Comparison of ENCODE assay signal across 8 cellular contexts in the genomic region with DNA sequence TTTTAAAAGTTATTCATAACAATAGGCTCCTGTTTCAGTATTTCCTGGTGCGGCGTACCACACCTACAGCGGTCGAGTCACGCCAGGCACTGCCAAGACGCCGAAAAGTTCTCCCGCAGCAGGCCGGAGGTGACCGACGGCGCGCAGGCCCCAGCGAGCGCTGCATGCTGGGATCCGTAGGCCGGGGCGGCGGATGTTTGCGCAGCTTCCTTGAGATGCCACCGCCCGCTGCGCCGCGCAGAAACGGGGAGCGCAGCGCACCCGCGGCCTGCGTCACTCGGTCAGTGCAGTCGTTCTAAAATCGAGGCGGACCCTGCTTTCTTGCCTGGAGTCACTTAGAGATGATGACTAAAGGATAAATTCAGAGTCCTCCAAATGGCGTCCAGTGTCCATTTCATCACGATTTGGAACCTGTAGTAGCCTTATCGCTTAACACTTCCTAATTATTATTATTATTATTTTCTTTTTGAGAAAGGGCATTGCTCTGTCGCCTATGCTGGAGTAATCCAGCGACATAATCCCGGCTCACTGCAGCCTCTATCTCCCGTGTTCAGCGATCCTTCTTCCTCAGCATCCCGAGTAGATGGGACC. TPM values are rescaled to one million over a fixed set of nuclear protein-coding genes. Genes with fewer than 3 reads are reported as not detected.
DNase-seq lines count a peak whose midpoint lies in the region; ATAC-seq, FAIRE-seq and TF ChIP-seq lines count a peak whose summit lies in the region.

No MANE protein-coding gene starts in this region.

- H3K36me3 ChIP-seq in A673 (ENCODE audit: insufficient read depth, low read length, poor library complexity, severe bottlenecking) = no peaks in the 10 kb centered on the region
- H3K36me3 ChIP-seq in keratinocyte (ENCODE audit: control insufficient read depth in 2 of 2, extremely low read depth in 1 of 2, insufficient read depth in 2 of 2, low read length in 2 of 2) = no peaks in the 10 kb centered on the region

- H4K20me1 ChIP-seq in keratinocyte (ENCODE audit: control insufficient read depth, extremely low read depth, insufficient read depth, low read length) = no peaks in the 10 kb centered on the region

- CTCF ChIA-PET in A673 (lab: Charles Lee) = interaction anchor here (1.2 kb wide), 1 partner anchor 18 kb away, joined by 4 read pairs; a partner anchor contains a TSS
- CTCF ChIA-PET in activated B cell treated with CpG ODN at 0.5 μM for 24 hours (lab: Charles Lee) = interaction anchor here (0.8 to 2.5 kb wide), 14 partner anchors 10 to 289 kb away, joined by 3 to 14 read pairs (median 4); a partner anchor contains a TSS

- peak overlapping the region; percentile 88 for H3K9ac ChIP-seq in keratinocyte (ENCODE audit: control insufficient read depth, extremely low read depth, insufficient read depth, low read length)

- peak overlapping the region; percentile 95 for H3K4me2 ChIP-seq in keratinocyte (ENCODE audit: control insufficient read depth, extremely low read depth, insufficient read depth, low read depth, low read length)

- H3K27ac ChIP-seq in A673 (ENCODE audit: low read depth, low read length, poor library complexity, severe bottlenecking) (peak overlapping the region; percentile 96), keratinocyte (ENCODE audit: control insufficient read depth, insufficient read depth, low read length) (peak overlapping the region; percentile 81)

- intact Hi-C loops in A673 (cut with micrococcal nuclease; ENCODE audit: unreplicated experiment) (loop anchor here (10.0 kb wide), 1 partner anchor 253 kb away; a partner anchor contains a TSS), activated B cell treated with CpG ODN at 0.5 μM for 24 hours (cut with micrococcal nuclease) (loop anchor here (1.0 to 5.0 kb wide), 13 partner anchors 17 to 1111 kb away; a partner anchor contains a TSS)

- peak; percentile 53 for ATAC-seq in GM18870 (IDR thresholded peaks at IDR 0.05; ENCODE audit: unreplicated experiment)
- peak; percentile 72 for ATAC-seq in HG03103 (IDR thresholded peaks at IDR 0.05; ENCODE audit: low read depth, unreplicated experiment)
- peak; percentile 80 for ATAC-seq in activated B cell treated with CpG ODN at 0.5 μM for 24 hours (ENCODE audit: low read depth)

- H3K27me3 ChIP-seq in A673 (replicated peaks; ENCODE audit: insufficient read depth, low read depth, low read length, poor library complexity) (no peaks in the 10 kb centered on the region), keratinocyte (ENCODE audit: control insufficient read depth, extremely low read depth, insufficient read depth, low read length) (no peaks in the 10 kb centered on the region)

- H3K4me1 ChIP-seq in A673 (ENCODE audit: insufficient read depth, low read length, poor library complexity, severe bottlenecking) (peaks cover 20% of the 10 kb centered on the region), keratinocyte (ENCODE audit: control insufficient read depth, extremely low read depth, insufficient read depth, low read length) (peaks cover 8% of the 10 kb centered on the region)

- H3K27me3 Mint-ChIP-seq in activated B cell treated with CpG ODN at 0.5 μM for 24 hours = no peaks in the 10 kb centered on the region

- H3K4me3 ChIP-seq in A673 (ENCODE audit: low read depth, low read length, poor library complexity, severe bottlenecking) (peak overlapping the region; percentile 81), cardiac fibroblast (replicated peaks in 1 of 2; ENCODE audit: low read depth in 2 of 2, low read length in 2 of 2) (peak overlapping the region; percentile 79 to 85), keratinocyte (ENCODE audit: control insufficient read depth in 2 of 3, extremely low read depth in 1 of 3, insufficient read depth in 2 of 3, low read depth in 1 of 3, low read length in 3 of 3) (peak overlapping the region; percentile 50 to 95 (median 93))

- DNase-seq in A673 (ENCODE audit: low spot score) = peak; percentile 95
- DNase-seq in NCI-H2196 treated with DMSO at 0.1 percent for 48 hours (lab: John Stamatoyannopoulos, UW; ENCODE audit: unreplicated experiment) = peak; percentile 69
- peak; percentile 81 for DNase-seq in activated B cell treated with CpG ODN at 0.5 μM for 24 hours
- peak; percentile 94 to 96 for DNase-seq in cardiac fibroblast (ENCODE audit: low read depth in 2 of 2)
- DNase-seq in keratinocyte (ENCODE audit: low read depth, low spot score) = no peak
- DNase-seq in stimulated activated CD4-positive, alpha-beta T cell treated with anti-CD3 and anti-CD28 coated beads, Interleukin-12 subunit alpha, Interleukin-12 subunit beta, amount 100 ng/mL, for 4 hours = peak; percentile 84

- dilution Hi-C loops in keratinocyte (cut with MboI; ENCODE audit: extremely low pct_ligation_motif_present, low sequenced_read_pairs) = no loop called here

- POLR2A ChIA-PET in A673 (lab: Charles Lee; ENCODE audit: low non-redundant PET) (interaction anchor here (0.7 kb wide), 1 partner anchor 80 kb away, joined by 3 read pairs; no protein-coding TSS in a partner anchor), activated B cell treated with CpG ODN at 0.5 μM for 24 hours (lab: Charles Lee) (interaction anchor here (0.6 to 3.5 kb wide), 30 partner anchors 9 to 1391 kb away, joined by 3 to 85 read pairs (median 4); a partner anchor contains a TSS)

- FAIRE-seq in keratinocyte (lab: Jason Lieb, UNC) = peak; percentile 67

- BruUV-seq in A673 (replicated peaks; lab: Mats Ljungman, UMichigan) = no TSS peak

- TF ChIP-seq CTCF in A673 (conservative IDR thresholded peaks at IDR 0.05; ENCODE audit: low read depth, low read length) (no peak), activated B cell treated with CpG ODN at 0.5 μM for 24 hours (IDR thresholded peaks at IDR 0.05) (no peak), cardiac fibroblast (IDR thresholded peaks at IDR 0.05; ENCODE audit: low read depth, low read length) (no peak), keratinocyte (optimal IDR thresholded peaks at IDR 0.05 in 1 of 3, IDR thresholded peaks at IDR 0.05 in 1 of 3, conservative IDR thresholded peaks at IDR 0.05 in 1 of 3; ENCODE audit: extremely low read depth in 1 of 3, insufficient read depth in 2 of 3, low read length in 3 of 3) (no peak)

- no peaks in the 10 kb centered on the region for H3K9me1 ChIP-seq in keratinocyte (ENCODE audit: control insufficient read depth, extremely low read depth, insufficient read depth, low read length)

- H3K36me3 Mint-ChIP-seq in activated B cell treated with CpG ODN at 0.5 μM for 24 hours (ENCODE audit: low read depth) = peaks cover 5% of the 10 kb centered on the region

- peak overlapping the region; percentile 67 for H2AFZ ChIP-seq in keratinocyte (ENCODE audit: control insufficient read depth, low read length)

- peaks cover 35% of the 10 kb centered on the region for H3K4me1 Mint-ChIP-seq in activated B cell treated with CpG ODN at 0.5 μM for 24 hours

- H3K79me2 ChIP-seq in keratinocyte (ENCODE audit: control insufficient read depth, insufficient read depth, low read length) = peaks cover 37% of the 10 kb centered on the region

- H3K4me3 Mint-ChIP-seq in activated B cell treated with CpG ODN at 0.5 μM for 24 hours = peak overlapping the region; percentile 96

- no peaks in the 10 kb centered on the region for H3K9me3 Mint-ChIP-seq in activated B cell treated with CpG ODN at 0.5 μM for 24 hours

- H3K27ac Mint-ChIP-seq in activated B cell treated with CpG ODN at 0.5 μM for 24 hours = peak overlapping the region; percentile 99

- no peaks in the 10 kb centered on the region for H3K9me3 ChIP-seq in A673 (ENCODE audit: low read depth, low read length, poor library complexity, severe bottlenecking)
- no peaks in the 10 kb centered on the region for H3K9me3 ChIP-seq in keratinocyte (ENCODE audit: control insufficient read depth, low read depth, low read length)

RNA-seq across cellular contexts. Expression of a gene that starts 1.3 kb away (rescaled TPM):
- total RNA-seq in A673 (2021) (91.4 and 92.0 TPM in 2 replicates), activated B cell treated with CpG ODN at 0.5 μM for 24 hours (2.2 and 2.5 TPM in 2 replicates)
- polyA plus RNA-seq in keratinocyte = 1.5 to 10.6 TPM (median 6.3 TPM) in 3 replicates
- polyA plus RNA-seq in keratinocyte (2011; ENCODE audit: low read depth) = 1.1 TPM
- polyA plus RNA-seq in keratinocyte (2011; cell fraction: cytosol; rRNA removed) = 1.6 and 3.6 TPM in 2 replicates
- 2.2 and 2.9 TPM in 2 replicates for polyA plus RNA-seq in keratinocyte (2011; cell fraction: nucleus; rRNA removed)
- polyA plus RNA-seq in keratinocyte (2012; ENCODE audit: low replicate concordance) = 0.62 and 9.2 TPM in 2 replicates
- polyA minus RNA-seq in keratinocyte = 0.89 to 10.9 TPM (median 1.1 TPM) in 3 replicates
- 1.7 TPM for polyA minus RNA-seq in keratinocyte (2011; cell fraction: cytosol; rRNA and poly(A)+ RNA removed)
- 1.2 and 2.8 TPM in 2 replicates for polyA minus RNA-seq in keratinocyte (2011; cell fraction: nucleus; rRNA and poly(A)+ RNA removed)

RNA-seq across cellular contexts. Expression of a gene that starts 17.8 kb away (rescaled TPM):
- total RNA-seq in A673 (2021) (87.8 and 92.1 TPM in 2 replicates), activated B cell treated with CpG ODN at 0.5 μM for 24 hours (37.7 and 39.2 TPM in 2 replicates)
- polyA plus RNA-seq in keratinocyte = 13.7 to 24.4 TPM (median 16.5 TPM) in 3 replicates
- polyA plus RNA-seq in keratinocyte (2011; ENCODE audit: low read depth) = 18.8 TPM
- 8.0 and 21.7 TPM in 2 replicates for polyA plus RNA-seq in keratinocyte (2011; cell fraction: cytosol; rRNA removed)
- 20.9 and 22.6 TPM in 2 replicates for polyA plus RNA-seq in keratinocyte (2011; cell fraction: nucleus; rRNA removed)
- polyA plus RNA-seq in keratinocyte (2012; ENCODE audit: low replicate concordance) = 14.9 and 23.8 TPM in 2 replicates
- 15.1 to 51.9 TPM (median 41.5 TPM) in 3 replicates for polyA minus RNA-seq in keratinocyte
- 20.3 TPM for polyA minus RNA-seq in keratinocyte (2011; cell fraction: cytosol; rRNA and poly(A)+ RNA removed)
- 24.1 and 39.4 TPM in 2 replicates for polyA minus RNA-seq in keratinocyte (2011; cell fraction: nucleus; rRNA and poly(A)+ RNA removed)

Comparison
In these comparisons a context has a peak if more than half of its experiments do, and no peak if none do; other contexts are left out.
1. RNA of a gene that starts 1.3 kb away (total RNA-seq): 91.4 to 92.0 TPM in A673; 2.2 to 2.5 TPM in activated B cell treated with CpG ODN at 0.5 μM for 24 hours; every median in the first group is over 10 times any median in the second.
2. Peak in every context shown above with its lines, with median percentiles within 50 percentile points of each other: H3K4me3 ChIP-seq and ATAC-seq.